In the genomic region with DNA sequence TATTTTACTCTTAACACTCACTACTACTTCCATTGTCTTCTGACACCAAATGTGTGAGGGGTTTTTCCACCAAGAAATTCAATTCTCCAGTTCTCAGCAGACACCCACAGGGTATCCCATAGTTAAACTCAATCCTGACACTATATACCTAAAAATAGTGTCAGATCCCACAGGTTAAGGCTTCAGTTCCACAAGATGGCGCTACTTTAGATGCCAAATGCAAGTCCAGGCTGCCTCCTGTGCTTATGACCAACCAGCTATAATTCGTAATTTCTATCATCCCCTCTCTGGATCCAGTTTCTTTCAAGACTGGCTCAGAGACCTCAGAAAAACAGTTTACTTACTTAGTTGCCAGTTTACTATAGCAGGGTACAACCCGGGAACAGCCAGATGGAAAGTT, we compare ENCODE assay signal across 12 cellular contexts.
DNase-seq lines count a peak whose midpoint lies in the region; ATAC-seq, FAIRE-seq and TF ChIP-seq lines count a peak whose summit lies in the region.
"Had no signal": no experiment of that assay in that cellular context is flagged by ENCODE, and none has a peak within 500 bp of the region (broad histone marks: within the 10 kb centered on the region; RNA-seq: fewer than 3 reads in every experiment).

No MANE protein-coding gene starts in this region.

- peaks cover 6% of the 10 kb centered on the region for H3K9me3 Mint-ChIP-seq in MCF 10A (ENCODE audit: unreplicated experiment)
- H3K9me3 Mint-ChIP-seq in stimulated activated naive CD8-positive, alpha-beta T cell treated with anti-CD3 and anti-CD28 coated beads, Interleukin-15, amount 100 ng/mL, for 72 hours, result peaks cover 0 to 7% of the 10 kb centered on the region in 2 donors

- TF ChIP-seq POLR2A in breast epithelium (IDR thresholded peaks at IDR 0.05), result no peak

- H3K36me3 Mint-ChIP-seq in MCF 10A (ENCODE audit: insufficient read depth, unreplicated experiment), result peaks cover 5% of the 10 kb centered on the region
- H3K36me3 Mint-ChIP-seq: activated CD4-positive, alpha-beta memory T cell treated with anti-CD3 and anti-CD28 coated beads for 36 hours; CD4-positive, CD25-positive, alpha-beta regulatory T cell had no signal

- peaks cover 16% of the 10 kb centered on the region for H3K4me1 Mint-ChIP-seq in MCF 10A (ENCODE audit: insufficient read depth, unreplicated experiment)
- no peaks in the 10 kb centered on the region for H3K4me1 Mint-ChIP-seq in stimulated activated naive CD8-positive, alpha-beta T cell treated with anti-CD3 and anti-CD28 coated beads, Interleukin-15, amount 100 ng/mL, for 72 hours
- H3K4me1 Mint-ChIP-seq: CD4-positive, CD25-positive, alpha-beta regulatory T cell had no signal

- no peak overlapping the region for H3K4me3 Mint-ChIP-seq in MCF 10A (ENCODE audit: unreplicated experiment)
- no peak overlapping the region for H3K4me3 Mint-ChIP-seq in stimulated activated naive CD8-positive, alpha-beta T cell treated with anti-CD3 and anti-CD28 coated beads, Interleukin-15, amount 100 ng/mL, for 72 hours
- H3K4me3 Mint-ChIP-seq: activated CD4-positive, alpha-beta memory T cell treated with anti-CD3 and anti-CD28 coated beads for 36 hours; CD4-positive, CD25-positive, alpha-beta regulatory T cell had no signal

- intact Hi-C loops in MCF 10A (cut with micrococcal nuclease), result loop anchor here (5.0 kb wide), 1 partner anchor 385 kb away; no protein-coding TSS in a partner anchor
- intact Hi-C loops in breast epithelium (cut with DNase I; ENCODE audit: low total_unique reads), result no loop called here
- intact Hi-C loops in PC-9 (cut with micrococcal nuclease; ENCODE audit: unreplicated experiment), result no loop called here

- BruUV-seq in MCF 10A (replicated peaks; lab: Mats Ljungman, UMichigan) (no TSS peak), PC-9 (replicated peaks; lab: Mats Ljungman, UMichigan) (no TSS peak)

- no peaks in the 10 kb centered on the region for H3K36me3 ChIP-seq in breast epithelium
- no peaks in the 10 kb centered on the region for H3K36me3 ChIP-seq in PC-9 (ENCODE audit: low read depth)
- H3K36me3 ChIP-seq: MG63 had no signal

- H3K4me2 ChIP-seq in PC-9, result no peak overlapping the region

- TF ChIP-seq CTCF in MCF 10A (IDR thresholded peaks at IDR 0.05; ENCODE audit: unreplicated experiment) (peak; percentile 21), breast epithelium (IDR thresholded peaks at IDR 0.05) (no peak), PC-9 (conservative IDR thresholded peaks at IDR 0.05) (peak; percentile 41), epithelial cell of proximal tubule (conservative IDR thresholded peaks at IDR 0.05; ENCODE audit: low read depth, low read length) (peak; percentile 75)

- no peaks in the 10 kb centered on the region for H3K9me2 ChIP-seq in PC-9 (ENCODE audit: insufficient read depth)

- H3K4me1 ChIP-seq in breast epithelium (no peaks in the 10 kb centered on the region), PC-9 (replicated peaks; ENCODE audit: insufficient read depth) (no peaks in the 10 kb centered on the region)
- H3K4me1 ChIP-seq: parathyroid adenoma had no signal

- H3K27me3 Mint-ChIP-seq in MCF 10A (ENCODE audit: insufficient read depth, unreplicated experiment), result no peaks in the 10 kb centered on the region
- H3K27me3 Mint-ChIP-seq in stimulated activated naive CD8-positive, alpha-beta T cell treated with anti-CD3 and anti-CD28 coated beads, Interleukin-15, amount 100 ng/mL, for 72 hours, result no peaks in the 10 kb centered on the region
- H3K27me3 Mint-ChIP-seq: activated CD4-positive, alpha-beta memory T cell treated with anti-CD3 and anti-CD28 coated beads for 36 hours; CD4-positive, CD25-positive, alpha-beta regulatory T cell had no signal

- POLR2A ChIA-PET in MCF 10A (lab: Yijun Ruan, JAX), result no interaction called here
- POLR2A ChIA-PET in PC-9 (lab: Charles Lee; ENCODE audit: unreplicated experiment), result interaction anchor here (0.6 kb wide), 1 partner anchor 34 kb away, joined by 4 read pairs; no protein-coding TSS in a partner anchor

- FAIRE-seq in urothelium cell line (lab: Jason Lieb, UNC), result no peak

- no peaks in the 10 kb centered on the region for H3F3A ChIP-seq in PC-9 (ENCODE audit: insufficient read depth, low read depth)

- H4K20me1 ChIP-seq in PC-9 (ENCODE audit: insufficient read depth), result no peaks in the 10 kb centered on the region

- H3K9me3 ChIP-seq in breast epithelium (no peaks in the 10 kb centered on the region), PC-9 (ENCODE audit: insufficient read depth, low read depth) (no peaks in the 10 kb centered on the region)
- H3K9me3 ChIP-seq: MG63 had no signal

- no peaks in the 10 kb centered on the region for H3K27me3 ChIP-seq in breast epithelium
- H3K27me3 ChIP-seq in PC-9 (ENCODE audit: insufficient read depth, low read depth), result no peaks in the 10 kb centered on the region
- H3K27me3 ChIP-seq: MG63 had no signal

- H3K27ac ChIP-seq in breast epithelium (no peak overlapping the region), PC-9 (no peak overlapping the region)
- H3K27ac ChIP-seq: parathyroid adenoma had no signal

- no peaks in the 10 kb centered on the region for H3K79me2 ChIP-seq in PC-9 (ENCODE audit: low read depth)
- H3K79me2 ChIP-seq: parathyroid adenoma had no signal

- H2AFZ ChIP-seq in PC-9, result no peak overlapping the region
- H2AFZ ChIP-seq: parathyroid adenoma had no signal

- H3K27ac Mint-ChIP-seq in MCF 10A (ENCODE audit: low read depth, unreplicated experiment), result no peak overlapping the region
- no peak overlapping the region for H3K27ac Mint-ChIP-seq in stimulated activated naive CD8-positive, alpha-beta T cell treated with anti-CD3 and anti-CD28 coated beads, Interleukin-15, amount 100 ng/mL, for 72 hours
- H3K27ac Mint-ChIP-seq: activated CD4-positive, alpha-beta memory T cell treated with anti-CD3 and anti-CD28 coated beads for 36 hours; CD4-positive, CD25-positive, alpha-beta regulatory T cell had no signal

- no peak for ATAC-seq in HG03432 (IDR thresholded peaks at IDR 0.05; ENCODE audit: unreplicated experiment)
- ATAC-seq in stimulated activated naive CD8-positive, alpha-beta T cell treated with anti-CD3 and anti-CD28 coated beads, Interleukin-15, amount 100 ng/mL, for 72 hours, result no peak

- H3K4me3 ChIP-seq in breast epithelium (no peak overlapping the region), PC-9 (no peak overlapping the region), epithelial cell of proximal tubule (ENCODE audit: low read depth, low read length) (no peak overlapping the region)
- H3K4me3 ChIP-seq: MG63 had no signal

- DNase-seq in MCF 10A (ENCODE audit: unreplicated experiment) (peak; percentile 70), breast epithelium (ENCODE audit: low spot score in 2 of 2) (no peak), PC-9 (no peak), epithelial cell of proximal tubule (ENCODE audit: low read depth) (no peak), urothelium cell line (ENCODE audit: low spot score) (peak; percentile 2)
- no peak for DNase-seq in stimulated activated naive CD8-positive, alpha-beta T cell treated with anti-CD3 and anti-CD28 coated beads, Interleukin-15, amount 100 ng/mL, for 72 hours
- no peak for DNase-seq in stimulated activated naive CD4-positive, alpha-beta T cell (lab: John Stamatoyannopoulos, UW)
- DNase-seq: activated CD4-positive, alpha-beta memory T cell treated with anti-CD3 and anti-CD28 coated beads for 36 hours; CD4-positive, CD25-positive, alpha-beta regulatory T cell; MG63 had no signal

- CTCF ChIA-PET in MCF 10A (lab: Yijun Ruan, JAX) (interaction anchor here (1.0 to 2.2 kb wide), 6 partner anchors 11 to 385 kb away, joined by 3 to 10 read pairs (median 5); no protein-coding TSS in a partner anchor), PC-9 (lab: Charles Lee) (no interaction called here)

Comparison
In these comparisons a context has a peak if more than half of its experiments do, and no peak if none do; other contexts are left out.
1. DNase-seq: peak in MCF 10A (single experiment) and urothelium cell line (single experiment); none in breast epithelium (0 of 2), PC-9 (0 of 2), epithelial cell of proximal tubule (single experiment), stimulated activated naive CD8-positive, alpha-beta T cell treated with anti-CD3 and anti-CD28 coated beads, Interleukin-15, amount 100 ng/mL, for 72 hours (0 of 2) and stimulated activated naive CD4-positive, alpha-beta T cell (0 of 6).
2. CTCF ChIP-seq: peak in MCF 10A (single experiment), PC-9 (single experiment) and epithelial cell of proximal tubule (single experiment); none in breast epithelium (0 of 3).